Comparison of ENCODE assay signal across 8 cellular contexts in the genomic region with DNA sequence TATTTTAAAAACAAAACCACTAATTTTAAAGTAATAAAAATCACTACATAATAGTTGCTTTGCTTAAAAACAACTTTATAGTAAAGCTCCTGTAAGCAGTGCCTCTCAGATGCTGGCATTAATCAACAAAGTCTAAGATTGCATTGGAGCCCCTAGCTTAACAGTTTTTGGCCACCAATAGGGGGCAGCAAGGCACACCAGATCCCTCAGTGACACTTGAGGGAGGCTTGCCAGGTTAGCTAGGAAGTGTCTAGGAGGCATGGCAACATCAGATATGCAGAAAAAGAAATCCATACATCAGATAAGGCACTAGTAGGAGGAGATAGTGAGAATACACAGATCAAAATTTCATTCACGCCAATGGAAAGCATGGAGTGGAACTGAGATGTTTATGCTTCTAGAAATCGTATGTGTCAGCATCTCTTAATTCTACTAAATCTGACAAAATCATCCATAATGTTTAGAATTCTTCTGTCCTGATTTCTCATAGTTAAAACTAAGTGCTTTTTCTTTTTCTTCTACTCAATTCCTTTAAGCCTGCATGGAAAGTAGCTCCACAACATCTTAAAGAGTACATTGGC.
DNase-seq lines count a peak whose midpoint lies in the region; ATAC-seq and TF ChIP-seq lines count a peak whose summit lies in the region.

No MANE protein-coding gene starts in this region.

- H3K4me1 Mint-ChIP-seq in activated T-cell treated with anti-CD3 and anti-CD28 coated beads, Interleukin-2, amount 50 U/mL, for 24 hours (ENCODE audit: low read depth), result peaks cover 1% of the 10 kb centered on the region

- ATAC-seq in GM21717 (IDR thresholded peaks at IDR 0.05; ENCODE audit: unreplicated experiment), result peak; percentile 96
- ATAC-seq in upper lobe of right lung, result peak; percentile 96

- H3K36me3 ChIP-seq in upper lobe of right lung, result no peaks in the 10 kb centered on the region

- H3K27me3 Mint-ChIP-seq in activated T-cell treated with anti-CD3 and anti-CD28 coated beads, Interleukin-2, amount 50 U/mL, for 24 hours, result no peaks in the 10 kb centered on the region

- DNase-seq in Daoy (ENCODE audit: low read depth) (peak; percentile 75), OCI-M1 (lab: John Stamatoyannopoulos, UW) (peak; percentile 82), fibroblast of pulmonary artery (ENCODE audit: low read depth) (peak; percentile 78), occipital lobe (lab: John Stamatoyannopoulos, UW) (peak; percentile 31), upper lobe of right lung (peak; percentile 67)
- DNase-seq in Jurkat, Clone E6-1 (ENCODE audit: low read depth, low spot score), result peak; percentile 37
- DNase-seq in activated T-cell treated with anti-CD3 and anti-CD28 coated beads, Interleukin-2, amount 50 U/mL, for 24 hours, result peak; percentile 69

- H3K27ac Mint-ChIP-seq in activated T-cell treated with anti-CD3 and anti-CD28 coated beads, Interleukin-2, amount 50 U/mL, for 24 hours, result no peak overlapping the region

- H3K9me3 Mint-ChIP-seq in activated T-cell treated with anti-CD3 and anti-CD28 coated beads, Interleukin-2, amount 50 U/mL, for 24 hours, result no peaks in the 10 kb centered on the region

- TF ChIP-seq CTCF in fibroblast of pulmonary artery (IDR thresholded peaks at IDR 0.05; ENCODE audit: low read length, missing control alignments) (peak; percentile 92), upper lobe of right lung (IDR thresholded peaks at IDR 0.05) (peak; percentile 87)

- no peaks in the 10 kb centered on the region for H3K36me3 Mint-ChIP-seq in activated T-cell treated with anti-CD3 and anti-CD28 coated beads, Interleukin-2, amount 50 U/mL, for 24 hours (ENCODE audit: low read depth)

- no peaks in the 10 kb centered on the region for H3K4me1 ChIP-seq in upper lobe of right lung

- no peak overlapping the region for H3K27ac ChIP-seq in upper lobe of right lung

- H3K4me3 Mint-ChIP-seq in activated T-cell treated with anti-CD3 and anti-CD28 coated beads, Interleukin-2, amount 50 U/mL, for 24 hours, result no peak overlapping the region

- intact Hi-C loops in upper lobe of right lung (cut with DNase I), result no loop called here

- no peaks in the 10 kb centered on the region for H3K9me3 ChIP-seq in upper lobe of right lung

- H3K4me3 ChIP-seq in Jurkat, Clone E6-1 (ENCODE audit: low read length), result no peak overlapping the region
- H3K4me3 ChIP-seq in fibroblast of pulmonary artery (replicated peaks; ENCODE audit: low read depth, low read length) (no peak overlapping the region), upper lobe of right lung (no peak overlapping the region)

- H3K27me3 ChIP-seq in upper lobe of right lung, result no peaks in the 10 kb centered on the region

Comparison
In these comparisons a context has a peak if more than half of its experiments do, and no peak if none do; other contexts are left out.
1. DNase-seq: peak in every context shown above with its lines; median percentile 82 in OCI-M1; 78 in fibroblast of pulmonary artery; 75 in Daoy; 69 in activated T-cell treated with anti-CD3 and anti-CD28 coated beads, Interleukin-2, amount 50 U/mL, for 24 hours; 67 in upper lobe of right lung; 37 in Jurkat, Clone E6-1; 31 in occipital lobe.